ENCODE assay signal across 14 cellular contexts in the genomic region with DNA sequence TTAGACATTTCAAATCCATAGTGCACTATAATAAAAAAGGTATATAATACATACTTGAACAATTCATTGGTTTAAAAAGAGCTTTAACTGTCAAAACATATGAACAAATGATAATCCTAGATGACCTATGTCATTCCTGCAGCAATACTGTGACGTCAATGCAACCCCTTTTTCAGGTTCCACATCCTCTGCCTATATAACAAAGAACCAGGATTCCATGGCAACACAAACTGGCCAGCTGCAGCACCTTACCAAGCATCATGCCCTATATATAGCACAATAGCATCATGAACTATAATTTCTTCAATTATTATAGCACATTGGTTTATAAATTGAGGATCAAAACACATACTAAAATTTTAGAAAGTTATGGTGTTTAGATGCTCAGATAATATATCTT. TPM values are rescaled to one million over a fixed set of nuclear protein-coding genes. Genes with fewer than 3 reads are reported as not detected.
DNase-seq lines count a peak whose midpoint lies in the region; ATAC-seq, FAIRE-seq and TF ChIP-seq lines count a peak whose summit lies in the region.
"Had no signal": no experiment of that assay in that cellular context is flagged by ENCODE, and none has a peak within 500 bp of the region (broad histone marks: within the 10 kb centered on the region; RNA-seq: fewer than 3 reads in every experiment).

No MANE protein-coding gene starts in this region.

- POLR2A ChIA-PET in GM10248 (lab: Yijun Ruan, JAX) = no interaction called here

- WGBS in mesodermal cell (ENCODE audit: insufficient coverage in 2 of 2), 2 experiments = 75 to 82% methylated on average over 1 of the region's 1 CpG

- CTCF ChIA-PET in GM10248 (lab: Yijun Ruan, JAX) = no interaction called here

- no peaks in the 10 kb centered on the region for H3K27me3 Mint-ChIP-seq in astrocyte (ENCODE audit: low read depth, unreplicated experiment)
- H3K27me3 Mint-ChIP-seq in T-helper 17 cell = no peaks in the 10 kb centered on the region
- H3K27me3 Mint-ChIP-seq: activated naive CD4-positive, alpha-beta T cell treated with anti-CD3 and anti-CD28 coated beads, Interleukin-2, amount 50 U/mL, for 24 hours had no signal

- no peaks in the 10 kb centered on the region for H3K9me3 ChIP-seq in astrocyte (ENCODE audit: insufficient read depth, low read depth, low read length)
- no peaks in the 10 kb centered on the region for H3K9me3 ChIP-seq in mesodermal cell (ENCODE audit: control insufficient read depth, low read length)
- no peaks in the 10 kb centered on the region for H3K9me3 ChIP-seq in T-helper 17 cell (ENCODE audit: control insufficient read depth, low read length, poor library complexity, severe bottlenecking)

- peak overlapping the region; percentile 98 for H3K27ac Mint-ChIP-seq in astrocyte (ENCODE audit: unreplicated experiment)
- H3K27ac Mint-ChIP-seq in T-helper 17 cell = no peak overlapping the region
- H3K27ac Mint-ChIP-seq: activated naive CD4-positive, alpha-beta T cell treated with anti-CD3 and anti-CD28 coated beads, Interleukin-2, amount 50 U/mL, for 24 hours had no signal

- peak overlapping the region; percentile 67 for H3K27ac ChIP-seq in astrocyte (ENCODE audit: low read depth, low read length)
- peak overlapping the region; percentile 89 for H3K27ac ChIP-seq in mesodermal cell (ENCODE audit: low read depth, low read length, severe bottlenecking)
- H3K27ac ChIP-seq in coronary artery = no peak overlapping the region
- H3K27ac ChIP-seq: parathyroid adenoma had no signal

- peak overlapping the region; percentile 32 for H2AFZ ChIP-seq in astrocyte (ENCODE audit: low read depth, low read length)
- H2AFZ ChIP-seq: parathyroid adenoma had no signal

- no peak overlapping the region for H3K4me3 ChIP-seq in astrocyte (ENCODE audit: insufficient read depth, low read depth, low read length)
- no peak overlapping the region for H3K4me3 ChIP-seq in mesodermal cell (ENCODE audit: extremely low read depth, insufficient read depth, low read length, poor library complexity, severe bottlenecking)
- no peak overlapping the region for H3K4me3 ChIP-seq in coronary artery

- H3K36me3 ChIP-seq in astrocyte (ENCODE audit: insufficient read depth, low read length) (no peaks in the 10 kb centered on the region), mesodermal cell (ENCODE audit: control insufficient read depth, insufficient read depth, low read length) (no peaks in the 10 kb centered on the region)

- peaks cover 4% of the 10 kb centered on the region for H3K4me1 ChIP-seq in astrocyte (ENCODE audit: insufficient read depth, low read length)
- peaks cover 12% of the 10 kb centered on the region for H3K4me1 ChIP-seq in mesodermal cell (ENCODE audit: control insufficient read depth, insufficient read depth, low read length, poor library complexity, severe bottlenecking)
- H3K4me1 ChIP-seq: parathyroid adenoma had no signal

- H3K4me2 ChIP-seq in astrocyte (ENCODE audit: low read length) = peak overlapping the region; percentile 75

- H3K79me2 ChIP-seq in astrocyte (ENCODE audit: insufficient read depth, low read length) = peaks cover 26% of the 10 kb centered on the region
- H3K79me2 ChIP-seq: parathyroid adenoma had no signal

- H3K36me3 Mint-ChIP-seq in astrocyte (ENCODE audit: low read depth, unreplicated experiment) (peaks cover 2% of the 10 kb centered on the region), T-helper 17 cell (ENCODE audit: low read depth) (no peaks in the 10 kb centered on the region)
- H3K36me3 Mint-ChIP-seq: activated naive CD4-positive, alpha-beta T cell treated with anti-CD3 and anti-CD28 coated beads, Interleukin-2, amount 50 U/mL, for 24 hours had no signal

- no peaks in the 10 kb centered on the region for H3K27me3 ChIP-seq in astrocyte (ENCODE audit: insufficient read depth, low read length)

- DNase-seq in LHCN-M2 (ENCODE audit: low read depth) (peak; percentile 67), astrocyte (ENCODE audit: low read depth) (peak; percentile 14), T-helper 17 cell (no peak), GM10248 (ENCODE audit: extremely low spot score) (no peak), coronary artery (ENCODE audit: low spot score) (no peak), NCI-H524 (lab: John Stamatoyannopoulos, UW) (no peak)
- DNase-seq: AML-193, left ventricle myocardium superior, NCI-H187 treated with DMSO at 0.1 percent for 48 hours had no signal

- H3K9me3 Mint-ChIP-seq in astrocyte (ENCODE audit: unreplicated experiment) = no peaks in the 10 kb centered on the region
- H3K9me3 Mint-ChIP-seq: activated naive CD4-positive, alpha-beta T cell treated with anti-CD3 and anti-CD28 coated beads, Interleukin-2, amount 50 U/mL, for 24 hours had no signal

- H3K9ac ChIP-seq in astrocyte (ENCODE audit: low read length) = peak overlapping the region; percentile 80
- H3K9ac ChIP-seq: parathyroid adenoma had no signal

- peaks cover 13% of the 10 kb centered on the region for H3K4me1 Mint-ChIP-seq in astrocyte (ENCODE audit: low read depth, unreplicated experiment)
- no peaks in the 10 kb centered on the region for H3K4me1 Mint-ChIP-seq in T-helper 17 cell
- H3K4me1 Mint-ChIP-seq: activated naive CD4-positive, alpha-beta T cell treated with anti-CD3 and anti-CD28 coated beads, Interleukin-2, amount 50 U/mL, for 24 hours had no signal

- H4K20me1 ChIP-seq in astrocyte (ENCODE audit: insufficient read depth, low read length) = no peaks in the 10 kb centered on the region

- no peak for FAIRE-seq in astrocyte (lab: Jason Lieb, UNC)
- FAIRE-seq: GM18507 had no signal

- TF ChIP-seq CTCF in astrocyte (IDR thresholded peaks at IDR 0.05; ENCODE audit: insufficient read depth, low read depth, low read length) (no peak), GM10248 (IDR thresholded peaks at IDR 0.05; ENCODE audit: control extremely low read depth, extremely low read depth, low read depth, missing control alignments) (no peak), coronary artery (IDR thresholded peaks at IDR 0.05) (no peak)

- H3K4me3 Mint-ChIP-seq in astrocyte (ENCODE audit: unreplicated experiment) (peak overlapping the region; percentile 92), T-helper 17 cell (no peak overlapping the region)
- H3K4me3 Mint-ChIP-seq: activated naive CD4-positive, alpha-beta T cell treated with anti-CD3 and anti-CD28 coated beads, Interleukin-2, amount 50 U/mL, for 24 hours had no signal

- ATAC-seq in GM18868 (IDR thresholded peaks at IDR 0.05; ENCODE audit: unreplicated experiment) (peak; percentile 66), T-helper 17 cell (no peak)
- ATAC-seq: left ventricle myocardium superior had no signal

RNA-seq across cellular contexts. Expression of a gene that starts 0.6 kb away (rescaled TPM):
- total RNA-seq in LHCN-M2 (2014; rRNA removed) (21.0 and 23.6 TPM in 2 replicates), astrocyte (11.4 and 12.4 TPM in 2 replicates), T-helper 17 cell (not detected)
- 4.9 TPM for polyA plus RNA-seq in LHCN-M2 (2012)
- 20.4 TPM for polyA plus RNA-seq in mesodermal cell (2013, experiment 1 of 2)
- polyA plus RNA-seq in mesodermal cell (2013, experiment 2 of 2) = 20.2 TPM

Comparison
In these comparisons a context has a peak if more than half of its experiments do, and no peak if none do; other contexts are left out.
1. DNase-seq: peak in LHCN-M2 (single experiment) and astrocyte (single experiment); none in T-helper 17 cell (0 of 3), GM10248 (single experiment), coronary artery (single experiment) and NCI-H524 (0 of 2).
2. H3K27ac ChIP-seq: peak in astrocyte (single experiment) and mesodermal cell (single experiment); none in coronary artery (0 of 2).
3. RNA of a gene that starts 0.6 kb away (total RNA-seq): 21.0 to 23.6 TPM in LHCN-M2 and 11.4 to 12.4 TPM in astrocyte; not detected in T-helper 17 cell; every median in the first group is over 10 times any median in the second.